ENCODE assay signal across 19 cellular contexts in the genomic region with DNA sequence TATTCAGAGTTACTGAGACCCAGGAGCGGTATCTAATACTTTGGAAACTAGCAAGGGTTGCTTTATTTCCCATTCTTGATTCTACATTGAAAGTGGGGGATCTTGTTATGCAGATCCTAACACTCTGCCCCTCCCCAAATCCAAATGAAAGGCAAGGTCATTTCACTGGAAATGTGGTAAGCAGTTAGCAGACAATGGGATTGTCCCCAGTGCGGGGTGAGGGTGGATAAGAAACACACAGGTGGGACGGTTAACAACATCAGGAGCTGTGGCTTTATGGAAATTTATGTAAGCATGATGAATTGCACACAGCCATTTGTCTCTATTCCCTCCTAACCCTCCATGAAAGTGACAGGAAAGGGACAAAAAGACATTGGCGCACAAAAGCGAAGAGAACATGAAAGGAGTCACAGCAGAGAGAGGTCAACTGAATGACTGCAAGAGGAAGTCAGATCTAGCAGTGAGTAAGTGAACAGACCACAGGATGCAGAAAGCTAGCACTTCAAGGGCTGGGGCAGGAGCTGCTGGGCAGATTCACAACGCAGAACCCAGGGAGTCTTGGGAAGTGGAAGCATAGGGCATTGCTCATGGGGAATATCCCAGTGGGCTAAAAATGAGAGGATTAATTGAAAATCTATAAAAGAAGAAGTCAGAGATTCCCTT.
DNase-seq lines count a peak whose midpoint lies in the region; ATAC-seq lines count a peak whose summit lies in the region.
"Had no signal": no experiment of that assay in that cellular context is flagged by ENCODE, and none has a peak within 500 bp of the region (broad histone marks: within the 10 kb centered on the region; RNA-seq: fewer than 3 reads in every experiment).

No MANE protein-coding gene starts in this region.

- H3K27ac ChIP-seq in layer of hippocampus (ENCODE audit: low read depth, low read length), result peak overlapping the region; percentile 92
- peak overlapping the region; percentile 98 for H3K27ac ChIP-seq in substantia nigra (ENCODE audit: low read depth, low read length, poor library complexity, severe bottlenecking)
- H3K27ac ChIP-seq: left ventricle myocardium inferior had no signal

- no peak overlapping the region for H3K27ac Mint-ChIP-seq in activated naive CD8-positive, alpha-beta T cell treated with anti-CD3 and anti-CD28 coated beads, Interleukin-2, amount 50 U/mL, for 24 hours
- H3K27ac Mint-ChIP-seq: activated T-helper 2 cell treated with anti-CD3 and anti-CD28 coated beads, Interferon-gamma antibody, Interleukin-2, Interleukin-4, amounts not matched to agents 10 μg/mL and 5 μg/mL and 100 μg/mL, durations not matched to agents 14 hours and 24 hours and 36 hours; T-cell had no signal

- DNase-seq in SIG-M5 treated with dmso at 0.1 percent for 504 hours (lab: John Stamatoyannopoulos, UW; ENCODE audit: unreplicated experiment) (peak; percentile 34), SIG-M5 (lab: John Stamatoyannopoulos, UW) (no peak), substantia nigra (lab: John Stamatoyannopoulos, UW) (no peak), NCI-H345 treated with DMSO at 0.1 percent for 48 hours (lab: John Stamatoyannopoulos, UW; ENCODE audit: unreplicated experiment) (no peak)
- no peak for DNase-seq in activated naive CD8-positive, alpha-beta T cell treated with anti-CD3 and anti-CD28 coated beads, Interleukin-2, amount 50 U/mL, for 24 hours
- DNase-seq: 8988T; activated CD8-positive, alpha-beta memory T cell treated with anti-CD3 and anti-CD28 coated beads for 24 hours; foreskin melanocyte; GDM1; left ventricle myocardium inferior; NCI-H1105; NCI-H2107; NCI-H748 treated with DMSO at 0.1 percent for 48 hours; T-cell had no signal

- H3K36me3 Mint-ChIP-seq in activated naive CD8-positive, alpha-beta T cell treated with anti-CD3 and anti-CD28 coated beads, Interleukin-2, amount 50 U/mL, for 24 hours (ENCODE audit: low read depth), result peaks cover 4% of the 10 kb centered on the region
- H3K36me3 Mint-ChIP-seq: T-cell had no signal

- H3K4me3 Mint-ChIP-seq in activated naive CD8-positive, alpha-beta T cell treated with anti-CD3 and anti-CD28 coated beads, Interleukin-2, amount 50 U/mL, for 24 hours, result no peak overlapping the region
- H3K4me3 Mint-ChIP-seq: T-cell had no signal

- H3K9me3 Mint-ChIP-seq in activated naive CD8-positive, alpha-beta T cell treated with anti-CD3 and anti-CD28 coated beads, Interleukin-2, amount 50 U/mL, for 24 hours, result peaks cover 20% of the 10 kb centered on the region

- no peaks in the 10 kb centered on the region for H3K27me3 ChIP-seq in layer of hippocampus (ENCODE audit: control insufficient read depth, insufficient read depth, low read length)

- peaks cover 6% of the 10 kb centered on the region for H3K27me3 Mint-ChIP-seq in activated naive CD8-positive, alpha-beta T cell treated with anti-CD3 and anti-CD28 coated beads, Interleukin-2, amount 50 U/mL, for 24 hours

- H3K4me1 Mint-ChIP-seq in activated naive CD8-positive, alpha-beta T cell treated with anti-CD3 and anti-CD28 coated beads, Interleukin-2, amount 50 U/mL, for 24 hours, result peaks cover 18% of the 10 kb centered on the region

- peak; percentile 49 for ATAC-seq in activated naive CD8-positive, alpha-beta T cell treated with anti-CD3 and anti-CD28 coated beads, Interleukin-2, amount 50 U/mL, for 24 hours
- no peak for ATAC-seq in GM19328 (IDR thresholded peaks at IDR 0.05; ENCODE audit: unreplicated experiment)
- no peak for ATAC-seq in HG03097 (IDR thresholded peaks at IDR 0.05; ENCODE audit: low FRiP score, unreplicated experiment)
- ATAC-seq: K562, T-cell had no signal
